Comparison of ENCODE assay signal across 36 cellular contexts in genomic region chr14:63100597-63100996, GRCh38. TPM values are rescaled to one million over a fixed set of nuclear protein-coding genes. Genes with fewer than 3 reads are reported as not detected.
"Had no signal": no experiment of that assay in that cellular context is flagged by ENCODE, and none has a peak within 500 bp of the region (broad histone marks: within the 10 kb centered on the region; RNA-seq: fewer than 3 reads in every experiment).

No MANE protein-coding gene starts in this region.

- H3K36me3 Mint-ChIP-seq: activated CD4-positive, alpha-beta memory T cell treated with anti-CD3 and anti-CD28 coated beads for 36 hours; activated naive CD4-positive, alpha-beta T cell treated with anti-CD3 and anti-CD28 coated beads, Interleukin-2, amount 50 U/mL, for 72 hours; activated naive CD8-positive, alpha-beta T cell treated with anti-CD3 and anti-CD28 coated beads for 36 hours; brain had no signal

- H3K27ac ChIP-seq: adrenal gland, ascending aorta, VCaP had no signal

- H3K27ac Mint-ChIP-seq: activated B cell treated with CpG ODN at 0.5 μM for 24 hours; activated CD4-positive, alpha-beta memory T cell treated with anti-CD3 and anti-CD28 coated beads for 36 hours; activated CD4-positive, alpha-beta T cell treated with anti-CD3 and anti-CD28 coated beads, Interleukin-2, amount 10 ng/mL, durations not matched to agents 24 days and 14 days; activated CD8-positive, alpha-beta T cell treated with anti-CD3 and anti-CD28 coated beads for 36 hours; activated naive CD4-positive, alpha-beta T cell treated with anti-CD3 and anti-CD28 coated beads for 36 hours; activated naive CD4-positive, alpha-beta T cell treated with anti-CD3 and anti-CD28 coated beads, Interleukin-2, amount 50 U/mL, for 72 hours; activated naive CD8-positive, alpha-beta T cell treated with anti-CD3 and anti-CD28 coated beads for 36 hours; activated T-cell treated with anti-CD3 and anti-CD28 coated beads, Interleukin-2, amount 50 U/mL, for 72 hours; activated T-helper 1 cell treated with anti-CD3 and anti-CD28 coated beads, Interleukin-12 subunit alpha, Interleukin-12 subunit beta, Interleukin-2, Interleukin-4 antibody, amounts not matched to agents 30 ng/mL and 10 ng/mL and 1 ng/mL, durations not matched to agents 14 hours and 24 hours and 36 hours; activated T-helper 17 cell treated with anti-CD3 and anti-CD28 coated beads, Interleukin-2, amount 50 U/mL, for 72 hours; brain; T-helper 1 cell treated with Interleukin-12 subunit alpha and Interleukin-12 subunit beta and Interleukin-4 antibody, amounts not matched to agents 30 μg/mL and 1 μg/mL, for 36 hours; T-helper 2 cell treated with Interferon-gamma antibody and Interleukin-4, amounts not matched to agents 5 μg/mL and 100 μg/mL, for 36 hours had no signal

- DNase-seq: activated B cell treated with CpG ODN at 0.5 μM for 24 hours; activated CD4-positive, alpha-beta memory T cell treated with anti-CD3 and anti-CD28 coated beads for 36 hours; activated CD4-positive, alpha-beta T cell treated with anti-CD3 and anti-CD28 coated beads for 4 hours; activated CD4-positive, alpha-beta T cell treated with anti-CD3 and anti-CD28 coated beads, Interleukin-2, amount 10 ng/mL, durations not matched to agents 24 days and 14 days; activated CD4-positive, alpha-beta T cell treated with anti-CD3 and anti-CD28 coated beads, Interleukin-2, amount 50 U/mL, for 1 hour; activated CD4-positive, alpha-beta T cell treated with anti-CD3 and anti-CD28 coated beads, Interleukin-2, amount 50 U/mL, for 4 hours; activated CD4-positive, CD25-positive, alpha-beta regulatory T cell treated with anti-CD3 and anti-CD28 coated beads, Interleukin-2, amount 50 U/mL, for 72 hours; activated CD8-positive, alpha-beta memory T cell treated with anti-CD3 and anti-CD28 coated beads, Interleukin-2, amount 50 U/mL, for 4 hours; activated CD8-positive, alpha-beta T cell treated with anti-CD3 and anti-CD28 coated beads for 36 hours; activated effector memory CD4-positive, alpha-beta T cell treated with anti-CD3 and anti-CD28 coated beads, Interleukin-2, amount 50 U/mL, for 16 hours; activated gamma-delta T cell treated with Interleukin-2 at 50 U/mL for 16 hours; activated naive CD4-positive, alpha-beta T cell; activated naive CD4-positive, alpha-beta T cell treated with anti-CD3 and anti-CD28 coated beads for 36 hours; activated naive CD4-positive, alpha-beta T cell treated with anti-CD3 and anti-CD28 coated beads, Interleukin-2, amount 50 U/mL, for 16 hours; activated naive CD8-positive, alpha-beta T cell treated with anti-CD3 and anti-CD28 coated beads for 36 hours; activated T-cell treated with anti-CD3 and anti-CD28 coated beads for 4 hours; activated T-cell treated with anti-CD3 and anti-CD28 coated beads, Interleukin-2, amount 50 U/mL, for 1 hour; activated T-cell treated with anti-CD3 and anti-CD28 coated beads, Interleukin-2, amount 50 U/mL, for 4 hours; activated T-cell treated with anti-CD3 and anti-CD28 coated beads, Interleukin-2, amount 50 U/mL, for 72 hours; adrenal gland; amygdala; anterior cingulate cortex; central memory CD4-positive, alpha-beta T cell; T-helper 2 cell; T-helper 9 cell had no signal

- H3K9me3 Mint-ChIP-seq: activated CD4-positive, alpha-beta memory T cell treated with anti-CD3 and anti-CD28 coated beads for 36 hours; activated CD4-positive, alpha-beta T cell treated with anti-CD3 and anti-CD28 coated beads, Interleukin-2, amount 10 ng/mL, durations not matched to agents 24 days and 14 days; activated naive CD8-positive, alpha-beta T cell treated with anti-CD3 and anti-CD28 coated beads for 36 hours; activated T-cell treated with anti-CD3 and anti-CD28 coated beads, Interleukin-2, amount 50 U/mL, for 4 hours; activated T-helper 1 cell treated with anti-CD3 and anti-CD28 coated beads, Interleukin-12 subunit alpha, Interleukin-12 subunit beta, Interleukin-2, Interleukin-4 antibody, amounts not matched to agents 30 ng/mL and 10 ng/mL and 1 ng/mL, durations not matched to agents 14 hours and 24 hours and 36 hours; activated T-helper 17 cell treated with anti-CD3 and anti-CD28 coated beads, Interleukin-2, amount 50 U/mL, for 72 hours; T-helper 1 cell treated with Interleukin-12 subunit alpha and Interleukin-12 subunit beta and Interleukin-4 antibody, amounts not matched to agents 30 μg/mL and 1 μg/mL, for 36 hours; T-helper 2 cell treated with Interferon-gamma antibody and Interleukin-4, amounts not matched to agents 5 μg/mL and 100 μg/mL, for 36 hours had no signal

- H3K36me3 ChIP-seq: adrenal gland, ascending aorta had no signal

- H3K4me1 ChIP-seq: adrenal gland, ascending aorta had no signal

- H3K4me1 Mint-ChIP-seq: activated B cell treated with CpG ODN at 0.5 μM for 24 hours; activated CD4-positive, alpha-beta T cell treated with anti-CD3 and anti-CD28 coated beads, Interleukin-2, amount 10 ng/mL, durations not matched to agents 24 days and 14 days; activated naive CD8-positive, alpha-beta T cell treated with anti-CD3 and anti-CD28 coated beads for 36 hours; activated T-helper 17 cell treated with anti-CD3 and anti-CD28 coated beads, Interleukin-2, amount 50 U/mL, for 72 hours; brain had no signal

- H3K27me3 Mint-ChIP-seq: activated B cell treated with CpG ODN at 0.5 μM for 24 hours; activated CD4-positive, alpha-beta memory T cell treated with anti-CD3 and anti-CD28 coated beads for 36 hours; activated CD4-positive, alpha-beta T cell treated with anti-CD3 and anti-CD28 coated beads, Interleukin-2, amount 10 ng/mL, durations not matched to agents 24 days and 14 days; activated CD8-positive, alpha-beta T cell treated with anti-CD3 and anti-CD28 coated beads for 36 hours; activated T-helper 17 cell treated with anti-CD3 and anti-CD28 coated beads, Interleukin-2, amount 50 U/mL, for 72 hours had no signal

- FAIRE-seq: TTC549 had no signal

- H3K27me3 ChIP-seq: adrenal gland, ascending aorta had no signal

- H3K9me3 ChIP-seq: adrenal gland, ascending aorta had no signal

- H3K4me3 Mint-ChIP-seq: activated B cell treated with CpG ODN at 0.5 μM for 24 hours; activated CD4-positive, alpha-beta memory T cell treated with anti-CD3 and anti-CD28 coated beads for 36 hours; activated CD4-positive, alpha-beta T cell treated with anti-CD3 and anti-CD28 coated beads, Interleukin-2, amount 10 ng/mL, durations not matched to agents 24 days and 14 days; activated CD8-positive, alpha-beta T cell treated with anti-CD3 and anti-CD28 coated beads for 36 hours; activated naive CD4-positive, alpha-beta T cell treated with anti-CD3 and anti-CD28 coated beads for 36 hours; activated naive CD8-positive, alpha-beta T cell treated with anti-CD3 and anti-CD28 coated beads for 36 hours; activated T-cell treated with anti-CD3 and anti-CD28 coated beads, Interleukin-2, amount 50 U/mL, for 4 hours; activated T-cell treated with anti-CD3 and anti-CD28 coated beads, Interleukin-2, amount 50 U/mL, for 72 hours; activated T-helper 1 cell treated with anti-CD3 and anti-CD28 coated beads, Interleukin-12 subunit alpha, Interleukin-12 subunit beta, Interleukin-2, Interleukin-4 antibody, amounts not matched to agents 30 ng/mL and 10 ng/mL and 1 ng/mL, durations not matched to agents 14 hours and 24 hours and 36 hours; activated T-helper 17 cell treated with anti-CD3 and anti-CD28 coated beads, Interleukin-2, amount 50 U/mL, for 72 hours; brain; T-helper 1 cell treated with Interleukin-12 subunit alpha and Interleukin-12 subunit beta and Interleukin-4 antibody, amounts not matched to agents 30 μg/mL and 1 μg/mL, for 36 hours; T-helper 2 cell treated with Interferon-gamma antibody and Interleukin-4, amounts not matched to agents 5 μg/mL and 100 μg/mL, for 36 hours had no signal

- H3K4me3 ChIP-seq: adrenal gland, ascending aorta had no signal

- ATAC-seq: activated CD8-positive, alpha-beta T cell treated with anti-CD3 and anti-CD28 coated beads for 36 hours; activated naive CD4-positive, alpha-beta T cell treated with anti-CD3 and anti-CD28 coated beads, Interleukin-2, amount 50 U/mL, for 72 hours; activated T-cell treated with anti-CD3 and anti-CD28 coated beads, Interleukin-2, amount 50 U/mL, for 4 hours; activated T-cell treated with anti-CD3 and anti-CD28 coated beads, Interleukin-2, amount 50 U/mL, for 72 hours; activated T-helper 17 cell treated with anti-CD3 and anti-CD28 coated beads, Interleukin-2, amount 50 U/mL, for 72 hours had no signal

RNA-seq across cellular contexts. Expression of gene KCNH5, which starts 55.3 kb away (rescaled TPM):
- total RNA-seq: activated B cell treated with CpG ODN at 0.5 μM for 24 hours; activated CD4-positive, alpha-beta memory T cell treated with anti-CD3 and anti-CD28 coated beads for 36 hours; activated CD4-positive, alpha-beta T cell treated with anti-CD3 and anti-CD28 coated beads, Interleukin-2, amount 10 ng/mL, durations not matched to agents 24 days and 14 days; activated CD8-positive, alpha-beta memory T cell treated with anti-CD3 and anti-CD28 coated beads for 36 hours; activated CD8-positive, alpha-beta T cell treated with anti-CD3 and anti-CD28 coated beads for 36 hours; activated naive CD4-positive, alpha-beta T cell treated with anti-CD3 and anti-CD28 coated beads for 36 hours; activated naive CD4-positive, alpha-beta T cell treated with anti-CD3 and anti-CD28 coated beads, Interleukin-2, amount 50 U/mL, for 72 hours; activated naive CD8-positive, alpha-beta T cell treated with anti-CD3 and anti-CD28 coated beads for 36 hours; activated T-cell treated with anti-CD3 and anti-CD28 coated beads, Interleukin-2, amount 50 U/mL, for 4 hours; activated T-cell treated with anti-CD3 and anti-CD28 coated beads, Interleukin-2, amount 50 U/mL, for 72 hours; activated T-helper 1 cell treated with anti-CD3 and anti-CD28 coated beads, Interleukin-12 subunit alpha, Interleukin-12 subunit beta, Interleukin-2, Interleukin-4 antibody, amounts not matched to agents 30 ng/mL and 10 ng/mL and 1 ng/mL, durations not matched to agents 14 hours and 24 hours and 36 hours; activated T-helper 17 cell treated with anti-CD3 and anti-CD28 coated beads, Interleukin-2, amount 50 U/mL, for 72 hours; ascending aorta; cardiac septum had no signal
